Comparison of ENCODE assay signal across 1 cellular context in the genomic region with DNA sequence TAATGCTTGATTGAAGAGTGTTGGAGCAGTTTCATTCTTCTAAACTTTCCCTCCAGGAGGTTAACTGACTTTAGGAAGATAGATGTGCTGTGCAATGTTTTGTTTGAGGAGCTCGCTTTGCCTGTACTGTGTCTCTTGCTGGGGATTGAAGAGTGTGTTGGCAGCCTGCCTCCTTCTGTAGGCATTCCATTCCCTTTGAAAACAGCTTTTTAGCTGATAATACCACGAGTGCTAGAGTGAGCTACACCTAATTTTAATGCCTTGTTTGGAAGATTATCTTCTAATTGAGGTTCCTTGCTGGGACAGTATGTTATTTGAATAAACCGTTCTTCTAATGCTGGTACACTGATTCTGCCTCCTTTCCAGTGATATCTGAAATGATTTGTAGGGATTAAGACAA.
TF ChIP-seq lines count a peak whose summit lies in the region.

No MANE protein-coding gene starts in this region.

TF ChIP-seq in GM23338, 12 proteins besides CTCF, POLR2A, EP300 and RAD21 (continued from another document):
- TF ChIP-seq REST (IDR thresholded peaks at IDR 0.05; ENCODE audit: unreplicated experiment) (no peak), CREB1 (CRISPR knock-in tag; IDR thresholded peaks at IDR 0.05; ENCODE audit: low read depth) (no peak), JUNB (IDR thresholded peaks at IDR 0.05; ENCODE audit: unreplicated experiment) (no peak), EZH2phosphoT487 (IDR thresholded peaks at IDR 0.05; ENCODE audit: unreplicated experiment) (no peak), ETS1 (IDR thresholded peaks at IDR 0.05) (no peak)
TF ChIP-seq in GM23338: peak in this region for 0.
